ENCODE assay signal across 28 cellular contexts in genomic region chr3:69422751-69423150, GRCh38. TPM values are rescaled to one million over a fixed set of nuclear protein-coding genes. Genes with fewer than 3 reads are reported as not detected.
A peak's percentile ranks its signal among the peaks of the same experiment; 100 is the strongest.
DNase-seq lines count a peak whose midpoint lies in the region; ATAC-seq and TF ChIP-seq lines count a peak whose summit lies in the region.
"Had no signal": no experiment of that assay in that cellular context is flagged by ENCODE, and none has a peak within 500 bp of the region (broad histone marks: within the 10 kb centered on the region; RNA-seq: fewer than 3 reads in every experiment).

No MANE protein-coding gene starts in this region.

- POLR2A ChIA-PET in HEK293T (lab: Yijun Ruan, JAX) = no interaction called here

- ATAC-seq in esophagus mucosa (peak; percentile 56), HG02885 (IDR thresholded peaks at IDR 0.05; ENCODE audit: poor library complexity, unreplicated experiment) (no peak)
- ATAC-seq in stimulated activated naive CD8-positive, alpha-beta T cell treated with anti-CD3 and anti-CD28 coated beads, Interleukin-15, Interleukin-2, amounts not matched to agents 100 U/mL and 50 U/mL, for 24 hours = no peak
- ATAC-seq: heart right ventricle; left lobe of liver; naive thymus-derived CD8-positive, alpha-beta T cell; stimulated activated naive B cell treated with anti-CD40 and anti-IgM and Interleukin-4, amounts not matched to agents 10 μg/mL and 1 μg/mL and 100 μg/mL, for 72 hours had no signal

- no peaks in the 10 kb centered on the region for H3K9me3 ChIP-seq in adipocyte (ENCODE audit: control insufficient read depth, low read length)
- H3K9me3 ChIP-seq: Caco-2, heart right ventricle, right atrium auricular region, spleen, thoracic aorta, uterus had no signal

- H3K9ac ChIP-seq in adipocyte (ENCODE audit: low read length) = no peak overlapping the region

- CTCF ChIA-PET in HEK293T (lab: Yijun Ruan, JAX) = interaction anchor here (1.3 kb wide), 1 partner anchor 302 kb away, joined by 4 read pairs; no protein-coding TSS in a partner anchor

- peaks cover 10% of the 10 kb centered on the region for H3K4me1 ChIP-seq in adipocyte (ENCODE audit: control insufficient read depth, insufficient read depth, low read length)
- H3K4me1 ChIP-seq: uterus had no signal

- H3K36me3 ChIP-seq in adipocyte (ENCODE audit: control insufficient read depth, insufficient read depth, low read length, severe bottlenecking) = no peaks in the 10 kb centered on the region
- H3K36me3 ChIP-seq: heart right ventricle, right atrium auricular region, spleen, thoracic aorta, uterus had no signal

- H3K27me3 ChIP-seq in adipocyte (replicated peaks; ENCODE audit: control insufficient read depth, insufficient read depth, low read length) = no peaks in the 10 kb centered on the region
- H3K27me3 ChIP-seq: heart right ventricle, right atrium auricular region, spleen, uterus had no signal

- peak; percentile 48 for DNase-seq in HS-5 (ENCODE audit: low read depth)
- DNase-seq in adipocyte (ENCODE audit: low read depth) = peak; percentile 53
- DNase-seq in lung microvascular endothelial cell (ENCODE audit: low read depth in 2 of 2) = peak; percentile 36 to 40
- DNase-seq in stimulated activated naive CD8-positive, alpha-beta T cell treated with anti-CD3 and anti-CD28 coated beads, Interleukin-15, Interleukin-2, amounts not matched to agents 100 U/mL and 50 U/mL, for 24 hours = no peak
- DNase-seq in HEK293T (ENCODE audit: extremely low spot score) = no peak
- DNase-seq in stimulated activated CD4-positive, alpha-beta T cell treated with anti-CD3 and anti-CD28 coated beads, Interleukin-4, amount 100 ng/mL, for 4 hours = no peak
- DNase-seq: activated B cell treated with CpG ODN at 0.5 μM for 24 hours; activated CD4-positive, alpha-beta T cell treated with anti-CD3 and anti-CD28 coated beads, Interleukin-2, amount 50 U/mL, for 4 hours; activated CD8-positive, alpha-beta memory T cell treated with anti-CD3 and anti-CD28 coated beads, Interleukin-2, amount 50 U/mL, for 4 hours; C1 segment of cervical spinal cord; Caco-2; H7; heart right ventricle; naive thymus-derived CD8-positive, alpha-beta T cell; NCI-H1417; NCI-H2081; SHP77; spleen; stimulated activated CD4-positive, alpha-beta T cell treated with anti-CD3 and anti-CD28 coated beads, Interleukin-4, amount 100 ng/mL, for 1 hour; stimulated activated naive B cell treated with anti-CD40 and anti-IgM and Interleukin-4, amounts not matched to agents 10 μg/mL and 1 μg/mL and 100 μg/mL, for 72 hours; SW 1271; T1000; uterus had no signal

- H3K4me3 ChIP-seq in adipocyte (ENCODE audit: low read length) = no peak overlapping the region
- H3K4me3 ChIP-seq: heart right ventricle, right atrium auricular region, spleen, thoracic aorta, uterus had no signal

TF ChIP-seq in HEK293T, 16 proteins besides CTCF, POLR2A, EP300 and RAD21:
- no peak for TF ChIP-seq CTBP1 (IDR thresholded peaks at IDR 0.05; ENCODE audit: borderline replicate concordance)
- TF ChIP-seq HDGF (IDR thresholded peaks at IDR 0.05; ENCODE audit: borderline replicate concordance) = no peak
- TF ChIP-seq FOXA1 (IDR thresholded peaks at IDR 0.05) = no peak
- TF ChIP-seq LEF1 (IDR thresholded peaks at IDR 0.05; ENCODE audit: borderline replicate concordance) = no peak
- TF ChIP-seq L3MBTL2 (conservative IDR thresholded peaks at IDR 0.05) = no peak
- TF ChIP-seq TARDBP (IDR thresholded peaks at IDR 0.05) = no peak
- no peak for TF ChIP-seq FOXK2 (IDR thresholded peaks at IDR 0.05)
- TF ChIP-seq FOXM1 (IDR thresholded peaks at IDR 0.05; ENCODE audit: borderline replicate concordance) = no peak
- no peak for TF ChIP-seq ELF4 (IDR thresholded peaks at IDR 0.05)
- no peak for TF ChIP-seq ARNT (IDR thresholded peaks at IDR 0.05)
- no peak for TF ChIP-seq SP1 (IDR thresholded peaks at IDR 0.05)
- no peak for TF ChIP-seq ZNF384 (IDR thresholded peaks at IDR 0.05)

RNA-seq across cellular contexts. Expression of gene FRMD4B, which starts 36.9 kb away (rescaled TPM):
- total RNA-seq in esophagus mucosa = 35.1 TPM
- total RNA-seq in lung microvascular endothelial cell = 36.6 and 73.2 TPM in 2 replicates
- total RNA-seq: activated B cell treated with CpG ODN at 0.5 μM for 24 hours had no signal

Comparison
In these comparisons a context has a peak if more than half of its experiments do, and no peak if none do; other contexts are left out.
1. DNase-seq: peak in HS-5 (single experiment), adipocyte (single experiment) and lung microvascular endothelial cell (2 of 2); none in stimulated activated naive CD8-positive, alpha-beta T cell treated with anti-CD3 and anti-CD28 coated beads, Interleukin-15, Interleukin-2, amounts not matched to agents 100 U/mL and 50 U/mL, for 24 hours (single experiment), HEK293T (single experiment) and stimulated activated CD4-positive, alpha-beta T cell treated with anti-CD3 and anti-CD28 coated beads, Interleukin-4, amount 100 ng/mL, for 4 hours (0 of 2).